28 cellular contexts compared by ENCODE assay signal in genomic region chr5:12730354-12730753, GRCh38.
"Had no signal": no experiment of that assay in that cellular context is flagged by ENCODE, and none has a peak within 500 bp of the region (broad histone marks: within the 10 kb centered on the region; RNA-seq: fewer than 3 reads in every experiment).

No MANE protein-coding gene starts in this region.

- H3K27me3 ChIP-seq: neural progenitor cell, ovary, spleen, suprapubic skin, testis, tibial artery, transverse colon, upper lobe of right lung, uterus had no signal

- H3K79me2 ChIP-seq: parathyroid adenoma had no signal

- ATAC-seq: natural killer cell; psoas muscle; right cardiac atrium; sciatic nerve; stimulated activated memory B cell treated with anti-CD40 and anti-IgM and Interleukin-4, amounts not matched to agents 10 μg/mL and 1 μg/mL and 100 μg/mL, for 72 hours; stimulated activated naive CD8-positive, alpha-beta T cell treated with anti-CD3 and anti-CD28 coated beads, Interleukin-15, amount 100 ng/mL, for 72 hours; stimulated activated naive CD8-positive, alpha-beta T cell treated with anti-CD3 and anti-CD28 coated beads, Interleukin-15, Interleukin-2, amounts not matched to agents 100 U/mL and 50 U/mL, for 24 hours had no signal

- H3K4me2 ChIP-seq: neural progenitor cell, smooth muscle cell had no signal

- H2AFZ ChIP-seq: neural progenitor cell, parathyroid adenoma had no signal

- H3K9me3 ChIP-seq: ovary, testis, tibial artery, upper lobe of right lung, uterus had no signal

- H3K4me1 ChIP-seq: neural progenitor cell, parathyroid adenoma, psoas muscle, spleen, suprapubic skin, testis, tibial artery, transverse colon, upper lobe of right lung, uterus had no signal

- H3K9ac ChIP-seq: neural progenitor cell, parathyroid adenoma had no signal

- H3K36me3 ChIP-seq: neural progenitor cell, ovary, spleen, suprapubic skin, tibial artery, transverse colon, upper lobe of right lung, uterus had no signal

- H3K4me3 ChIP-seq: neural progenitor cell, ovary, psoas muscle, skin epidermis, smooth muscle cell, spleen, suprapubic skin, testis, tibial artery, transverse colon, upper lobe of right lung, uterus had no signal

- DNase-seq: natural killer cell; occipital lobe; ovary; posterior cingulate gyrus; psoas muscle; right cardiac atrium; spleen; stimulated activated CD4-positive, alpha-beta T cell treated with anti-CD3 and anti-CD28 coated beads, Interleukin-12 subunit alpha, Interleukin-12 subunit beta, amount 100 ng/mL, for 4 hours; stimulated activated CD4-positive, alpha-beta T cell treated with anti-CD3 and anti-CD28 coated beads, Interleukin-1b, Interleukin-23, amount 100 ng/mL, for 48 hours; stimulated activated CD4-positive, alpha-beta T cell treated with anti-CD3 and anti-CD28 coated beads, Interleukin-4, amount 100 ng/mL, for 1 hour; stimulated activated CD4-positive, alpha-beta T cell treated with anti-CD3 and anti-CD28 coated beads, Interleukin-4, amount 100 ng/mL, for 4 hours; stimulated activated CD8-positive, alpha-beta memory T cell treated with anti-CD3 and anti-CD28 coated beads, Interleukin-4, amount 100 ng/mL, for 48 hours; stimulated activated naive CD4-positive, alpha-beta T cell; stimulated activated naive CD8-positive, alpha-beta T cell treated with anti-CD3 and anti-CD28 coated beads, Interleukin-15, amount 100 ng/mL, for 72 hours; stimulated activated naive CD8-positive, alpha-beta T cell treated with anti-CD3 and anti-CD28 coated beads, Interleukin-15, Interleukin-2, amounts not matched to agents 100 U/mL and 50 U/mL, for 24 hours; substantia nigra; testis; tibial artery; transverse colon; upper lobe of right lung; uterus had no signal

- H3K27ac ChIP-seq: neural progenitor cell, ovary, parathyroid adenoma, psoas muscle, skin epidermis, spleen, suprapubic skin, testis, tibial artery, transverse colon, upper lobe of right lung, uterus had no signal
